In the genomic region with DNA sequence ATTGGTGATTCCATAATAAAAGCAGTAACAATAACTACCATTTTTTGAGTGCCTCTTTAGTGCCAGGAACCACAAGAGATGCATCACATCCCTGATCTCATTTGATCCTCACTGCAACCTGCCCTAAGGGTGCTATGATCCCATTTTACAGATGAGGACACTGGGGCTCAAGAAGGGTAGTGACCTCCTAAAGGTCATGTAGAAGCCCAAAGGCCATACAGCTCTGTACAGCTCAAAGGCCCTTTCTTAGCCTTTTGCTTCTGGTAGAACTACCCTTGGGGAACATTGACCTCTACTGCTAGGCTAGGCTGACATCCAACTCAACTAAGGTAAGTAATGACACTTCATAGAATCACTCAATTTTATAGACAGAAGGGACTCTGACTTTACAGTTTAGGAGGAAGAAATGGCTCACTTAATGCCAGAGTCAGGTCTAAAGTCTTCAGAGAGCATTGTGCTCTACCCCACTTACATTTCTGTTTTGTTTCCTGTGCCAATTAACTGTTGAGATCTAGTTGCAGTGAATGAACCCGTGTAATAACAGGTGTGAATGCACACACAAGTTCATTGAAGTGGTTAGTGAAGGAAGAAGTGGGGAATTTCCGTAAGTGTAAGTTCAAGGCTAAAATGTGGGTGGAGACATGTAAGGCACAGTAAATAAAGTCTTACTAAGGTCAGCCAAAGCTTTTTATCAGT, we compare ENCODE assay signal across 14 cellular contexts. TPM values are rescaled to one million over a fixed set of nuclear protein-coding genes. Genes with fewer than 3 reads are reported as not detected.
A peak's percentile ranks its signal among the peaks of the same experiment; 100 is the strongest.
DNase-seq lines count a peak whose midpoint lies in the region; ATAC-seq and TF ChIP-seq lines count a peak whose summit lies in the region.
"Had no signal": no experiment of that assay in that cellular context is flagged by ENCODE, and none has a peak within 500 bp of the region (broad histone marks: within the 10 kb centered on the region; RNA-seq: fewer than 3 reads in every experiment).

No MANE protein-coding gene starts in this region.

- no peak overlapping the region for H3K4me3 Mint-ChIP-seq in stimulated activated effector memory CD8-positive, alpha-beta T cell treated with anti-CD3 and anti-CD28 coated beads, Interleukin-12 subunit alpha, Interleukin-12 subunit beta, amount 100 ng/mL, for 72 hours

- peak; percentile 20 for DNase-seq in NCI-H2029 treated with DMSO at 0.1 percent for 48 hours (lab: John Stamatoyannopoulos, UW)
- no peak for DNase-seq in NCI-H2029 (lab: John Stamatoyannopoulos, UW)
- DNase-seq in SW480 (ENCODE audit: low spot score) = peak; percentile 85
- DNase-seq in esophagus squamous epithelium (lab: John Stamatoyannopoulos, UW) = no peak
- DNase-seq in stimulated activated effector memory CD8-positive, alpha-beta T cell treated with anti-CD3 and anti-CD28 coated beads, Interleukin-12 subunit alpha, Interleukin-12 subunit beta, amount 100 ng/mL, for 72 hours (ENCODE audit: low spot score in 2 of 2) = no peak
- no peak for DNase-seq in GM20000 (ENCODE audit: low spot score)
- DNase-seq: 8988T; activated CD4-positive, alpha-beta T cell treated with anti-CD3 and anti-CD28 coated beads for 48 hours; mesendoderm; NCI-H1436; SIG-M5 had no signal

- intact Hi-C loops in esophagus squamous epithelium (cut with DNase I) = no loop called here

- H3K9me3 ChIP-seq in esophagus squamous epithelium = no peaks in the 10 kb centered on the region
- H3K9me3 ChIP-seq: HAP-1 had no signal

- no peak for TF ChIP-seq POLR2A in esophagus squamous epithelium (IDR thresholded peaks at IDR 0.05)

- H3K36me3 Mint-ChIP-seq in stimulated activated effector memory CD8-positive, alpha-beta T cell treated with anti-CD3 and anti-CD28 coated beads, Interleukin-12 subunit alpha, Interleukin-12 subunit beta, amount 100 ng/mL, for 72 hours = peaks cover 99% of the 10 kb centered on the region

- no peaks in the 10 kb centered on the region for H3K27me3 ChIP-seq in esophagus squamous epithelium

- TF ChIP-seq CTCF in esophagus squamous epithelium (IDR thresholded peaks at IDR 0.05) (no peak), GM20000 (IDR thresholded peaks at IDR 0.05; ENCODE audit: extremely low read depth, missing control alignments) (no peak)

- H3K4me1 Mint-ChIP-seq in stimulated activated effector memory CD8-positive, alpha-beta T cell treated with anti-CD3 and anti-CD28 coated beads, Interleukin-12 subunit alpha, Interleukin-12 subunit beta, amount 100 ng/mL, for 72 hours = peaks cover 39% of the 10 kb centered on the region

- 31 to 35% methylated on average over 2 of the region's 2 CpGs for WGBS in esophagus squamous epithelium, 2 donors

- peaks cover 0 to 70% (median 6%) of the 10 kb centered on the region in 3 donors for H3K36me3 ChIP-seq in esophagus squamous epithelium

- H3K27ac Mint-ChIP-seq in stimulated activated effector memory CD8-positive, alpha-beta T cell treated with anti-CD3 and anti-CD28 coated beads, Interleukin-12 subunit alpha, Interleukin-12 subunit beta, amount 100 ng/mL, for 72 hours = peak overlapping the region; percentile 4

- peak overlapping the region; percentile 65 to 99 (median 83) for H3K27ac ChIP-seq in esophagus squamous epithelium

- peaks cover 4 to 80% (median 17%) of the 10 kb centered on the region in 3 donors for H3K4me1 ChIP-seq in esophagus squamous epithelium

- H3K4me3 ChIP-seq in esophagus squamous epithelium = no peak overlapping the region
- H3K4me3 ChIP-seq: HAP-1 had no signal

- ATAC-seq in stimulated activated effector memory CD8-positive, alpha-beta T cell treated with anti-CD3 and anti-CD28 coated beads, Interleukin-12 subunit alpha, Interleukin-12 subunit beta, amount 100 ng/mL, for 72 hours = peak; percentile 63
- no peak for ATAC-seq in HG03135 (IDR thresholded peaks at IDR 0.05; ENCODE audit: unreplicated experiment)
- ATAC-seq in HG02642 (IDR thresholded peaks at IDR 0.05; ENCODE audit: poor library complexity, unreplicated experiment) = no peak

- H3K9me3 Mint-ChIP-seq in stimulated activated effector memory CD8-positive, alpha-beta T cell treated with anti-CD3 and anti-CD28 coated beads, Interleukin-12 subunit alpha, Interleukin-12 subunit beta, amount 100 ng/mL, for 72 hours = peaks cover 2% of the 10 kb centered on the region

RNA-seq across cellular contexts. Expression of gene SLC9A8, which starts 10.7 kb away (rescaled TPM):
- 10 to 100 TPM; 11.5 to 14.1 (median 11.9) TPM for total RNA-seq in esophagus squamous epithelium

Comparison
In these comparisons a context has a peak if more than half of its experiments do, and no peak if none do; other contexts are left out.
1. DNase-seq: peak in NCI-H2029 treated with DMSO at 0.1 percent for 48 hours (single experiment) and SW480 (single experiment); none in NCI-H2029 (single experiment), esophagus squamous epithelium (single experiment), stimulated activated effector memory CD8-positive, alpha-beta T cell treated with anti-CD3 and anti-CD28 coated beads, Interleukin-12 subunit alpha, Interleukin-12 subunit beta, amount 100 ng/mL, for 72 hours (0 of 2) and GM20000 (single experiment).